Comparison of ENCODE assay signal across 8 cellular contexts in genomic region chr2:236731767-236732580, GRCh38.
DNase-seq lines count a peak whose midpoint lies in the region; ATAC-seq and TF ChIP-seq lines count a peak whose summit lies in the region.

No MANE protein-coding gene starts in this region.

- H2AFZ ChIP-seq in PC-9: no peak overlapping the region

- no peaks in the 10 kb centered on the region for H3K4me1 ChIP-seq in BE2C
- H3K4me1 ChIP-seq in PC-9 (replicated peaks; ENCODE audit: insufficient read depth): peaks cover 24% of the 10 kb centered on the region
- H3K4me1 ChIP-seq in foreskin keratinocyte: peaks cover 3% of the 10 kb centered on the region

- intact Hi-C loops in PC-9 (cut with micrococcal nuclease; ENCODE audit: unreplicated experiment): no loop called here

- no peaks in the 10 kb centered on the region for H3K9me2 ChIP-seq in PC-9 (ENCODE audit: insufficient read depth)

- POLR2A ChIA-PET in PC-9 (lab: Charles Lee; ENCODE audit: unreplicated experiment): interaction anchor here (0.6 kb wide), 2 partner anchors 38 to 43 kb away, joined by 3 to 7 read pairs; no protein-coding TSS in a partner anchor

- no peaks in the 10 kb centered on the region for H4K20me1 ChIP-seq in PC-9 (ENCODE audit: insufficient read depth)

- DNase-seq in BE2C (peak; percentile 56), PC-9 (peak; percentile 61 to 82), foreskin keratinocyte (peak in 1 of 2 donors; percentile 76), pons (ENCODE audit: low spot score) (peak; percentile 37), DMS114 treated with DMSO at 0.1 percent for 48 hours (lab: John Stamatoyannopoulos, UW; ENCODE audit: unreplicated experiment) (no peak), NCI-H82 (lab: John Stamatoyannopoulos, UW) (no peak), HuH-7 (ENCODE audit: low spot score) (no peak), NCI-H2081 (lab: John Stamatoyannopoulos, UW) (no peak)

- H3K9me3 ChIP-seq in BE2C (no peaks in the 10 kb centered on the region), PC-9 (ENCODE audit: insufficient read depth, low read depth) (no peaks in the 10 kb centered on the region)

- H3K27ac ChIP-seq in PC-9 (peak overlapping the region; percentile 81), foreskin keratinocyte (no peak overlapping the region)

- no peak for TF ChIP-seq CTCF in BE2C (IDR thresholded peaks at IDR 0.05; ENCODE audit: low read depth, low read length)
- no peak for TF ChIP-seq CTCF in PC-9 (conservative IDR thresholded peaks at IDR 0.05)
- TF ChIP-seq CTCF in foreskin keratinocyte (conservative IDR thresholded peaks at IDR 0.05): no peak

- peak; percentile 91 for ATAC-seq in foreskin keratinocyte

- H3K27me3 ChIP-seq in BE2C (peaks cover 27% of the 10 kb centered on the region), PC-9 (ENCODE audit: insufficient read depth, low read depth) (no peaks in the 10 kb centered on the region; the same call in 1 of the 2 replicates), foreskin keratinocyte (no peaks in the 10 kb centered on the region)

- H3F3A ChIP-seq in PC-9 (ENCODE audit: insufficient read depth, low read depth): peaks cover 17% of the 10 kb centered on the region

- peak overlapping the region; percentile 28 for H3K4me2 ChIP-seq in PC-9

- BruUV-seq in PC-9 (replicated peaks; lab: Mats Ljungman, UMichigan): no TSS peak

- no peaks in the 10 kb centered on the region for H3K36me3 ChIP-seq in BE2C
- H3K36me3 ChIP-seq in PC-9 (ENCODE audit: low read depth): no peaks in the 10 kb centered on the region

- CTCF ChIA-PET in PC-9 (lab: Charles Lee): no interaction called here

- no peaks in the 10 kb centered on the region for H3K79me2 ChIP-seq in PC-9 (ENCODE audit: low read depth)

- H3K4me3 ChIP-seq in BE2C (ENCODE audit: low read depth, low read length) (no peak overlapping the region), PC-9 (no peak overlapping the region)

Comparison
In these comparisons a context has a peak if more than half of its experiments do, and no peak if none do; other contexts are left out.
1. DNase-seq: peak in BE2C (single experiment), PC-9 (2 of 2) and pons (single experiment); none in DMS114 treated with DMSO at 0.1 percent for 48 hours (single experiment), NCI-H82 (single experiment), HuH-7 (single experiment) and NCI-H2081 (0 of 2).